ENCODE assay signal across 7 cellular contexts in genomic region chr5:67537439-67538342, GRCh38.
DNase-seq lines count a peak whose midpoint lies in the region; ATAC-seq and TF ChIP-seq lines count a peak whose summit lies in the region.

No MANE protein-coding gene starts in this region.

- TF ChIP-seq POLR2A in testis (IDR thresholded peaks at IDR 0.05): no peak

- H3K36me3 ChIP-seq in brain microvascular endothelial cell (replicated peaks) (no peaks in the 10 kb centered on the region), left lung (no peaks in the 10 kb centered on the region), testis (ENCODE audit: low read depth, missing control alignments) (no peaks in the 10 kb centered on the region)

- no peaks in the 10 kb centered on the region for H3K9me3 ChIP-seq in left lung
- no peaks in the 10 kb centered on the region for H3K9me3 ChIP-seq in testis

- intact Hi-C loops in left lung (cut with DNase I) (no loop called here), testis (cut with DNase I; ENCODE audit: low total_unique reads) (no loop called here)

- TF ChIP-seq CTCF in brain microvascular endothelial cell (IDR thresholded peaks at IDR 0.05; ENCODE audit: low read depth, low read length, missing control alignments): no peak
- TF ChIP-seq CTCF in left lung (IDR thresholded peaks at IDR 0.05): no peak
- TF ChIP-seq CTCF in testis (IDR thresholded peaks at IDR 0.05): no peak

- H3K4me1 ChIP-seq in left lung: peaks cover 0 to 7% of the 10 kb centered on the region in 2 donors
- no peaks in the 10 kb centered on the region for H3K4me1 ChIP-seq in testis

- ATAC-seq in left lung (peak; percentile 91), HG03469 (IDR thresholded peaks at IDR 0.05; ENCODE audit: unreplicated experiment) (no peak)

- peak; percentile 23 for DNase-seq in HT1080 (ENCODE audit: low read depth)
- no peak for DNase-seq in brain microvascular endothelial cell
- no peak for DNase-seq in left lung
- DNase-seq in testis: no peak
- DNase-seq in NCI-H1930 (lab: John Stamatoyannopoulos, UW): no peak
- DNase-seq in islet precursor cell: no peak

- H3K27me3 ChIP-seq in brain microvascular endothelial cell (replicated peaks) (no peaks in the 10 kb centered on the region), left lung (no peaks in the 10 kb centered on the region), testis (no peaks in the 10 kb centered on the region)

- no peak overlapping the region for H3K27ac ChIP-seq in brain microvascular endothelial cell
- H3K27ac ChIP-seq in left lung: peak overlapping the region; percentile 4 to 41
- H3K27ac ChIP-seq in testis: peak overlapping the region; percentile 4 to 59

- 55 to 64% methylated on average over 6 of the region's 6 CpGs for WGBS in testis, 2 donors

- H3K4me3 ChIP-seq in brain microvascular endothelial cell (ENCODE audit: low read depth, low read length): peak overlapping the region; percentile 20
- peak overlapping the region in 1 of 2 donors; percentile 13 for H3K4me3 ChIP-seq in left lung
- no peak overlapping the region for H3K4me3 ChIP-seq in testis

- in situ Hi-C loops in brain microvascular endothelial cell (cut with HindIII; ENCODE audit: low pct_ligation_motif_present, low sequenced_read_pairs): no loop called here
